Comparison of ENCODE assay signal across 14 cellular contexts in genomic region chr2:116467243-116467642, GRCh38.
"Had no signal": no experiment of that assay in that cellular context is flagged by ENCODE, and none has a peak within 500 bp of the region (broad histone marks: within the 10 kb centered on the region; RNA-seq: fewer than 3 reads in every experiment).

No MANE protein-coding gene starts in this region.

- DNase-seq: activated CD4-positive, alpha-beta memory T cell treated with anti-CD3 and anti-CD28 coated beads, Interleukin-2, amount 10 ng/mL, durations not matched to agents 7 days and 5 days; activated naive CD4-positive, alpha-beta T cell; activated T-cell treated with anti-CD3 and anti-CD28 coated beads, Interleukin-2, amount 50 U/mL, for 72 hours; central memory CD4-positive, alpha-beta T cell; effector CD4-positive, alpha-beta T cell; gastrocnemius medialis; heart right ventricle; islet precursor cell; left lung; nephron progenitor cell; psoas muscle; spleen; stimulated activated CD4-positive, alpha-beta T cell treated with anti-CD3 and anti-CD28 coated beads, Interleukin-1b, Interleukin-23, amount 100 ng/mL, for 48 hours; stimulated activated naive B cell treated with anti-CD40 and anti-IgM and Interleukin-4, amounts not matched to agents 10 μg/mL and 1 μg/mL and 100 μg/mL, for 72 hours had no signal
